1 cellular context compared by ENCODE assay signal in the genomic region with DNA sequence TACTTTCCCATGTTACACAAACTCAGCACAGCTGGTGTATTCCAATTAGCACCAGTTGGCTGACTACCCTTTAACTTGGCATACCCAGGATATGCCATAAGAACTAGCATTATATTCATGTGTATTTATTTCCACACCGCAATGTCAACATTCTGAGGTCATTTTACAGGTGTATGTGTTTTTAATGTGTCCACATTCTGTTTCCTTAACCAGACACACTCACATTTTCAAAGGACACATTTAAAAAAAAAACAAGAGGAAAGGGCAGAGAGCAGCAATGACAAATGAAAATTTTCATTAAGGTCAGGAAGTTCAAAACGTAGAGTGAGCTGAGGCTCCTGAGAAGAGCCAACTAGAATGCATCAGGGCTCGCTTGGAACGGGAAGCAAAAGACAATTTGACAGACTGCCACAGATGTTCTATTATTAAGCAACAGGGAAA.
TF ChIP-seq lines count a peak whose summit lies in the region.

No MANE protein-coding gene starts in this region.

TF ChIP-seq in HepG2, 621 proteins besides CTCF, POLR2A, EP300 and RAD21 (continued from another document and continues in another):
- TF ChIP-seq, protein P1, sequence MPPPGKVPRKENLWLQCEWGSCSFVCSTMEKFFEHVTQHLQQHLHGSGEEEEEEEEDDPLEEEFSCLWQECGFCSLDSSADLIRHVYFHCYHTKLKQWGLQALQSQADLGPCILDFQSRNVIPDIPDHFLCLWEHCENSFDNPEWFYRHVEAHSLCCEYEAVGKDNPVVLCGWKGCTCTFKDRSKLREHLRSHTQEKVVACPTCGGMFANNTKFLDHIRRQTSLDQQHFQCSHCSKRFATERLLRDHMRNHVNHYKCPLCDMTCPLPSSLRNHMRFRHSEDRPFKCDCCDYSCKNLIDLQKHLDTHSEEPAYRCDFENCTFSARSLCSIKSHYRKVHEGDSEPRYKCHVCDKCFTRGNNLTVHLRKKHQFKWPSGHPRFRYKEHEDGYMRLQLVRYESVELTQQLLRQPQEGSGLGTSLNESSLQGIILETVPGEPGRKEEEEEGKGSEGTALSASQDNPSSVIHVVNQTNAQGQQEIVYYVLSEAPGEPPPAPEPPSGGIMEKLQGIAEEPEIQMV (CRISPR knock-in tag; IDR thresholded peaks at IDR 0.05; ENCODE audit: low read depth) = no peak
- TF ChIP-seq SATB2 (CRISPR knock-in tag; IDR thresholded peaks at IDR 0.05) (no peak), ZNF572 (CRISPR knock-in tag; IDR thresholded peaks at IDR 0.05) (no peak), RCOR2 (CRISPR knock-in tag; IDR thresholded peaks at IDR 0.05) (no peak), ZNF180 (CRISPR knock-in tag; IDR thresholded peaks at IDR 0.05; ENCODE audit: borderline replicate concordance, low read depth) (no peak), ZNF670 (CRISPR knock-in tag; IDR thresholded peaks at IDR 0.05; ENCODE audit: borderline replicate concordance) (no peak), SOX6 (IDR thresholded peaks at IDR 0.05) (no peak), SOX6 (CRISPR knock-in tag; IDR thresholded peaks at IDR 0.05) (peak; percentile 73; the same call in 1 of the 2 replicates), CBX1 (IDR thresholded peaks at IDR 0.05; ENCODE audit: low read depth) (no peak), CCAR2 (optimal IDR thresholded peaks at IDR 0.05; ENCODE audit: low read depth, low read length) (no peak), TOE1 (CRISPR knock-in tag; IDR thresholded peaks at IDR 0.05) (no peak), FOXA1 (IDR thresholded peaks at IDR 0.05) (peak; percentile 55; the same call in 1 of the 2 replicates), FOXA1 (CRISPR knock-in tag; IDR thresholded peaks at IDR 0.05) (peak; percentile 76), ZNF644 (CRISPR knock-in tag; IDR thresholded peaks at IDR 0.05; ENCODE audit: low read depth) (no peak), ZNF737 (CRISPR knock-in tag; IDR thresholded peaks at IDR 0.05; ENCODE audit: borderline replicate concordance) (no peak), ZNF839 (CRISPR knock-in tag; IDR thresholded peaks at IDR 0.05; ENCODE audit: borderline replicate concordance) (no peak), BORCS8-MEF2B (CRISPR knock-in tag; IDR thresholded peaks at IDR 0.05) (no peak), ZNF292 (CRISPR knock-in tag; IDR thresholded peaks at IDR 0.05; ENCODE audit: borderline replicate concordance, low read depth) (no peak), PAWR (CRISPR knock-in tag; IDR thresholded peaks at IDR 0.05; ENCODE audit: borderline replicate concordance) (no peak), NFIB (CRISPR knock-in tag; IDR thresholded peaks at IDR 0.05; ENCODE audit: borderline replicate concordance) (no peak), BCL6 (CRISPR knock-in tag; IDR thresholded peaks at IDR 0.05) (peak; percentile 60), HOXD1 (CRISPR knock-in tag; IDR thresholded peaks at IDR 0.05) (no peak), MTA3 (CRISPR knock-in tag; IDR thresholded peaks at IDR 0.05) (no peak), ZNF496 (CRISPR knock-in tag; IDR thresholded peaks at IDR 0.05; ENCODE audit: insufficient replicate concordance) (no peak), ZNF121 (CRISPR knock-in tag; IDR thresholded peaks at IDR 0.05) (no peak), ZNF563 (CRISPR knock-in tag; IDR thresholded peaks at IDR 0.05) (no peak), HES4 (CRISPR knock-in tag; IDR thresholded peaks at IDR 0.05; ENCODE audit: borderline replicate concordance) (no peak), ZNF329 (CRISPR knock-in tag; IDR thresholded peaks at IDR 0.05; ENCODE audit: low read depth) (no peak)
- TF ChIP-seq, protein P2, sequence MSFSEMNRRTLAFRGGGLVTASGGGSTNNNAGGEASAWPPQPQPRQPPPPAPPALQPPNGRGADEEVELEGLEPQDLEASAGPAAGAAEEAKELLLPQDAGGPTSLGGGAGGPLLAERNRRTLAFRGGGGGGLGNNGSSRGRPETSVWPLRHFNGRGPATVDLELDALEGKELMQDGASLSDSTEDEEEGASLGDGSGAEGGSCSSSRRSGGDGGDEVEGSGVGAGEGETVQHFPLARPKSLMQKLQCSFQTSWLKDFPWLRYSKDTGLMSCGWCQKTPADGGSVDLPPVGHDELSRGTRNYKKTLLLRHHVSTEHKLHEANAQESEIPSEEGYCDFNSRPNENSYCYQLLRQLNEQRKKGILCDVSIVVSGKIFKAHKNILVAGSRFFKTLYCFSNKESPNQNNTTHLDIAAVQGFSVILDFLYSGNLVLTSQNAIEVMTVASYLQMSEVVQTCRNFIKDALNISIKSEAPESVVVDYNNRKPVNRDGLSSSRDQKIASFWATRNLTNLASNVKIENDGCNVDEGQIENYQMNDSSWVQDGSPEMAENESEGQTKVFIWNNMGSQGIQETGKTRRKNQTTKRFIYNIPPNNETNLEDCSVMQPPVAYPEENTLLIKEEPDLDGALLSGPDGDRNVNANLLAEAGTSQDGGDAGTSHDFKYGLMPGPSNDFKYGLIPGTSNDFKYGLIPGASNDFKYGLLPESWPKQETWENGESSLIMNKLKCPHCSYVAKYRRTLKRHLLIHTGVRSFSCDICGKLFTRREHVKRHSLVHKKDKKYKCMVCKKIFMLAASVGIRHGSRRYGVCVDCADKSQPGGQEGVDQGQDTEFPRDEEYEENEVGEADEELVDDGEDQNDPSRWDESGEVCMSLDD (CRISPR knock-in tag; IDR thresholded peaks at IDR 0.05; ENCODE audit: borderline replicate concordance) = no peak
- TF ChIP-seq, protein P3, sequence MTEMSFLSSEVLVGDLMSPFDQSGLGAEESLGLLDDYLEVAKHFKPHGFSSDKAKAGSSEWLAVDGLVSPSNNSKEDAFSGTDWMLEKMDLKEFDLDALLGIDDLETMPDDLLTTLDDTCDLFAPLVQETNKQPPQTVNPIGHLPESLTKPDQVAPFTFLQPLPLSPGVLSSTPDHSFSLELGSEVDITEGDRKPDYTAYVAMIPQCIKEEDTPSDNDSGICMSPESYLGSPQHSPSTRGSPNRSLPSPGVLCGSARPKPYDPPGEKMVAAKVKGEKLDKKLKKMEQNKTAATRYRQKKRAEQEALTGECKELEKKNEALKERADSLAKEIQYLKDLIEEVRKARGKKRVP (CRISPR knock-in tag; IDR thresholded peaks at IDR 0.05) = no peak
- TF ChIP-seq, protein P4, sequence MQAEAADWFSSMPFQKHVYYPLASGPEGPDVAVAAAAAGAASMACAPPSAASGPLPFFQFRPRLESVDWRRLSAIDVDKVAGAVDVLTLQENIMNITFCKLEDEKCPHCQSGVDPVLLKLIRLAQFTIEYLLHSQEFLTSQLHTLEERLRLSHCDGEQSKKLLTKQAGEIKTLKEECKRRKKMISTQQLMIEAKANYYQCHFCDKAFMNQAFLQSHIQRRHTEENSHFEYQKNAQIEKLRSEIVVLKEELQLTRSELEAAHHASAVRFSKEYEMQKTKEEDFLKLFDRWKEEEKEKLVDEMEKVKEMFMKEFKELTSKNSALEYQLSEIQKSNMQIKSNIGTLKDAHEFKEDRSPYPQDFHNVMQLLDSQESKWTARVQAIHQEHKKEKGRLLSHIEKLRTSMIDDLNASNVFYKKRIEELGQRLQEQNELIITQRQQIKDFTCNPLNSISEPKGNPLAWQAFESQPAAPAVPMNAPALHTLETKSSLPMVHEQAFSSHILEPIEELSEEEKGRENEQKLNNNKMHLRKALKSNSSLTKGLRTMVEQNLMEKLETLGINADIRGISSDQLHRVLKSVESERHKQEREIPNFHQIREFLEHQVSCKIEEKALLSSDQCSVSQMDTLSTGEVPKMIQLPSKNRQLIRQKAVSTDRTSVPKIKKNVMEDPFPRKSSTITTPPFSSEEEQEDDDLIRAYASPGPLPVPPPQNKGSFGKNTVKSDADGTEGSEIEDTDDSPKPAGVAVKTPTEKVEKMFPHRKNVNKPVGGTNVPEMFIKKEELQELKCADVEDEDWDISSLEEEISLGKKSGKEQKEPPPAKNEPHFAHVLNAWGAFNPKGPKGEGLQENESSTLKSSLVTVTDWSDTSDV (CRISPR knock-in tag; IDR thresholded peaks at IDR 0.05) = no peak
- TF ChIP-seq, protein P5, sequence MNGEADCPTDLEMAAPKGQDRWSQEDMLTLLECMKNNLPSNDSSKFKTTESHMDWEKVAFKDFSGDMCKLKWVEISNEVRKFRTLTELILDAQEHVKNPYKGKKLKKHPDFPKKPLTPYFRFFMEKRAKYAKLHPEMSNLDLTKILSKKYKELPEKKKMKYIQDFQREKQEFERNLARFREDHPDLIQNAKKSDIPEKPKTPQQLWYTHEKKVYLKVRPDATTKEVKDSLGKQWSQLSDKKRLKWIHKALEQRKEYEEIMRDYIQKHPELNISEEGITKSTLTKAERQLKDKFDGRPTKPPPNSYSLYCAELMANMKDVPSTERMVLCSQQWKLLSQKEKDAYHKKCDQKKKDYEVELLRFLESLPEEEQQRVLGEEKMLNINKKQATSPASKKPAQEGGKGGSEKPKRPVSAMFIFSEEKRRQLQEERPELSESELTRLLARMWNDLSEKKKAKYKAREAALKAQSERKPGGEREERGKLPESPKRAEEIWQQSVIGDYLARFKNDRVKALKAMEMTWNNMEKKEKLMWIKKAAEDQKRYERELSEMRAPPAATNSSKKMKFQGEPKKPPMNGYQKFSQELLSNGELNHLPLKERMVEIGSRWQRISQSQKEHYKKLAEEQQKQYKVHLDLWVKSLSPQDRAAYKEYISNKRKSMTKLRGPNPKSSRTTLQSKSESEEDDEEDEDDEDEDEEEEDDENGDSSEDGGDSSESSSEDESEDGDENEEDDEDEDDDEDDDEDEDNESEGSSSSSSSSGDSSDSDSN (CRISPR knock-in tag; IDR thresholded peaks at IDR 0.05) = no peak
- TF ChIP-seq, protein P6, sequence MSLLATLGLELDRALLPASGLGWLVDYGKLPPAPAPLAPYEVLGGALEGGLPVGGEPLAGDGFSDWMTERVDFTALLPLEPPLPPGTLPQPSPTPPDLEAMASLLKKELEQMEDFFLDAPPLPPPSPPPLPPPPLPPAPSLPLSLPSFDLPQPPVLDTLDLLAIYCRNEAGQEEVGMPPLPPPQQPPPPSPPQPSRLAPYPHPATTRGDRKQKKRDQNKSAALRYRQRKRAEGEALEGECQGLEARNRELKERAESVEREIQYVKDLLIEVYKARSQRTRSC (CRISPR knock-in tag; IDR thresholded peaks at IDR 0.05; ENCODE audit: low read depth) = no peak
- TF ChIP-seq, protein P7, sequence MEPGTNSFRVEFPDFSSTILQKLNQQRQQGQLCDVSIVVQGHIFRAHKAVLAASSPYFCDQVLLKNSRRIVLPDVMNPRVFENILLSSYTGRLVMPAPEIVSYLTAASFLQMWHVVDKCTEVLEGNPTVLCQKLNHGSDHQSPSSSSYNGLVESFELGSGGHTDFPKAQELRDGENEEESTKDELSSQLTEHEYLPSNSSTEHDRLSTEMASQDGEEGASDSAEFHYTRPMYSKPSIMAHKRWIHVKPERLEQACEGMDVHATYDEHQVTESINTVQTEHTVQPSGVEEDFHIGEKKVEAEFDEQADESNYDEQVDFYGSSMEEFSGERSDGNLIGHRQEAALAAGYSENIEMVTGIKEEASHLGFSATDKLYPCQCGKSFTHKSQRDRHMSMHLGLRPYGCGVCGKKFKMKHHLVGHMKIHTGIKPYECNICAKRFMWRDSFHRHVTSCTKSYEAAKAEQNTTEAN (CRISPR knock-in tag; conservative IDR thresholded peaks at IDR 0.05) = 0 out of 2 replicates have a peak, but pooled peaks have one; percentile 60
- TF ChIP-seq, protein P8, sequence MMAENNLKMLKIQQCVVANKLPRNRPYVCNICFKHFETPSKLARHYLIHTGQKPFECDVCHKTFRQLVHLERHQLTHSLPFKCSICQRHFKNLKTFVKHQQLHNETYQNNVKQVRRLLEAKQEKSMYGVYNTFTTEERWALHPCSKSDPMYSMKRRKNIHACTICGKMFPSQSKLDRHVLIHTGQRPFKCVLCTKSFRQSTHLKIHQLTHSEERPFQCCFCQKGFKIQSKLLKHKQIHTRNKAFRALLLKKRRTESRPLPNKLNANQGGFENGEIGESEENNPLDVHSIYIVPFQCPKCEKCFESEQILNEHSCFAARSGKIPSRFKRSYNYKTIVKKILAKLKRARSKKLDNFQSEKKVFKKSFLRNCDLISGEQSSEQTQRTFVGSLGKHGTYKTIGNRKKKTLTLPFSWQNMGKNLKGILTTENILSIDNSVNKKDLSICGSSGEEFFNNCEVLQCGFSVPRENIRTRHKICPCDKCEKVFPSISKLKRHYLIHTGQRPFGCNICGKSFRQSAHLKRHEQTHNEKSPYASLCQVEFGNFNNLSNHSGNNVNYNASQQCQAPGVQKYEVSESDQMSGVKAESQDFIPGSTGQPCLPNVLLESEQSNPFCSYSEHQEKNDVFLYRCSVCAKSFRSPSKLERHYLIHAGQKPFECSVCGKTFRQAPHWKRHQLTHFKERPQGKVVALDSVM (CRISPR knock-in tag; IDR thresholded peaks at IDR 0.05) = no peak
- TF ChIP-seq, protein P9, sequence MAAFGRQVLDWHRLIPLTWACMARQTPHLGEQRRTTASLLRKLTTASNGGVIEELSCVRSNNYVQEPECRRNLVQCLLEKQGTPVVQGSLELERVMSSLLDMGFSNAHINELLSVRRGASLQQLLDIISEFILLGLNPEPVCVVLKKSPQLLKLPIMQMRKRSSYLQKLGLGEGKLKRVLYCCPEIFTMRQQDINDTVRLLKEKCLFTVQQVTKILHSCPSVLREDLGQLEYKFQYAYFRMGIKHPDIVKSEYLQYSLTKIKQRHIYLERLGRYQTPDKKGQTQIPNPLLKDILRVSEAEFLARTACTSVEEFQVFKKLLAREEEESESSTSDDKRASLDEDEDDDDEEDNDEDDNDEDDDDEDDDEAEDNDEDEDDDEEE (CRISPR knock-in tag; IDR thresholded peaks at IDR 0.05) = no peak
- TF ChIP-seq, protein P10, sequence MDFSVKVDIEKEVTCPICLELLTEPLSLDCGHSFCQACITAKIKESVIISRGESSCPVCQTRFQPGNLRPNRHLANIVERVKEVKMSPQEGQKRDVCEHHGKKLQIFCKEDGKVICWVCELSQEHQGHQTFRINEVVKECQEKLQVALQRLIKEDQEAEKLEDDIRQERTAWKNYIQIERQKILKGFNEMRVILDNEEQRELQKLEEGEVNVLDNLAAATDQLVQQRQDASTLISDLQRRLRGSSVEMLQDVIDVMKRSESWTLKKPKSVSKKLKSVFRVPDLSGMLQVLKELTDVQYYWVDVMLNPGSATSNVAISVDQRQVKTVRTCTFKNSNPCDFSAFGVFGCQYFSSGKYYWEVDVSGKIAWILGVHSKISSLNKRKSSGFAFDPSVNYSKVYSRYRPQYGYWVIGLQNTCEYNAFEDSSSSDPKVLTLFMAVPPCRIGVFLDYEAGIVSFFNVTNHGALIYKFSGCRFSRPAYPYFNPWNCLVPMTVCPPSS (IDR thresholded peaks at IDR 0.05) = no peak
- TF ChIP-seq, protein P11, sequence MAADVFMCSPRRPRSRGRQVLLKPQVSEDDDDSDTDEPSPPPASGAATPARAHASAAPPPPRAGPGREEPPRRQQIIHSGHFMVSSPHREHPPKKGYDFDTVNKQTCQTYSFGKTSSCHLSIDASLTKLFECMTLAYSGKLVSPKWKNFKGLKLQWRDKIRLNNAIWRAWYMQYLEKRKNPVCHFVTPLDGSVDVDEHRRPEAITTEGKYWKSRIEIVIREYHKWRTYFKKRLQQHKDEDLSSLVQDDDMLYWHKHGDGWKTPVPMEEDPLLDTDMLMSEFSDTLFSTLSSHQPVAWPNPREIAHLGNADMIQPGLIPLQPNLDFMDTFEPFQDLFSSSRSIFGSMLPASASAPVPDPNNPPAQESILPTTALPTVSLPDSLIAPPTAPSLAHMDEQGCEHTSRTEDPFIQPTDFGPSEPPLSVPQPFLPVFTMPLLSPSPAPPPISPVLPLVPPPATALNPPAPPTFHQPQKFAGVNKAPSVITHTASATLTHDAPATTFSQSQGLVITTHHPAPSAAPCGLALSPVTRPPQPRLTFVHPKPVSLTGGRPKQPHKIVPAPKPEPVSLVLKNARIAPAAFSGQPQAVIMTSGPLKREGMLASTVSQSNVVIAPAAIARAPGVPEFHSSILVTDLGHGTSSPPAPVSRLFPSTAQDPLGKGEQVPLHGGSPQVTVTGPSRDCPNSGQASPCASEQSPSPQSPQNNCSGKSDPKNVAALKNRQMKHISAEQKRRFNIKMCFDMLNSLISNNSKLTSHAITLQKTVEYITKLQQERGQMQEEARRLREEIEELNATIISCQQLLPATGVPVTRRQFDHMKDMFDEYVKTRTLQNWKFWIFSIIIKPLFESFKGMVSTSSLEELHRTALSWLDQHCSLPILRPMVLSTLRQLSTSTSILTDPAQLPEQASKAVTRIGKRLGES (CRISPR knock-in tag; IDR thresholded peaks at IDR 0.05; ENCODE audit: borderline replicate concordance) = no peak
